ENCODE assay signal across 12 cellular contexts in the genomic region with DNA sequence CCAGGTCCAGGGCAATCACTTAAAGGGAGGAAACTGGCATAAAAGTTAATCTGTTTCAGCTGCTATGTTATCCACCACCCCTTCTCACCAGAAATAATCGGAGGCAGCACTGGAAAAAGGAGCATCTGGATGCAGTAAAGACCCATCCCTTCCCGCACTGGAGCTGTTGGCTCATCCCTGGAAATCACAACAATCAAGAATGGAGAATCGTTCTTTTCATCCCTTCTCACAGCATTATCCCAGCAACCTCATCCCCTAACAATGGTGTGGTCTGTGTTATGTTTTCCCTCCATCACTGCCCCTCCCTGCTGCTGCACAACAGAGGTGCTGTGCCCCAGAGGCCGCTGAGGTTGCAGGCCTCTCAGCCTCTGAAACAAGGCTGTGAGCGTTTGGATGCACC.
DNase-seq lines count a peak whose midpoint lies in the region; ATAC-seq, FAIRE-seq and TF ChIP-seq lines count a peak whose summit lies in the region.
"Had no signal": no experiment of that assay in that cellular context is flagged by ENCODE, and none has a peak within 500 bp of the region (broad histone marks: within the 10 kb centered on the region; RNA-seq: fewer than 3 reads in every experiment).

No MANE protein-coding gene starts in this region.

- H3K27ac ChIP-seq in HepG2 (ENCODE audit: extremely low read length, insufficient read depth, low read length) (no peak overlapping the region), right lobe of liver (no peak overlapping the region), ectodermal cell (ENCODE audit: insufficient read depth, low read depth, low read length, poor library complexity, severe bottlenecking) (peak overlapping the region; percentile 64), aorta (ENCODE audit: low read depth in 1 of 2, low read length in 2 of 2) (peak overlapping the region; percentile 17 to 45)

- H4K20me1 ChIP-seq in HepG2 (ENCODE audit: insufficient read depth, low read length), result no peaks in the 10 kb centered on the region

- H3K4me3 ChIP-seq in HepG2 (replicated peaks in 1 of 3; ENCODE audit: insufficient read depth in 1 of 3, low read depth in 2 of 3, low read length in 3 of 3) (no peak overlapping the region), right lobe of liver (no peak overlapping the region), ectodermal cell (ENCODE audit: insufficient read depth, low read depth, low read length) (no peak overlapping the region), aorta (ENCODE audit: low read length in 2 of 2) (no peak overlapping the region)

- H3K9me3 Mint-ChIP-seq in neural crest cell, result peaks cover 5% of the 10 kb centered on the region
- H3K9me3 Mint-ChIP-seq: activated T-cell treated with anti-CD3 and anti-CD28 coated beads, Interleukin-2, amount 50 U/mL, for 4 hours had no signal

- intact Hi-C loops in HepG2 (cut with micrococcal nuclease; ENCODE audit: unreplicated experiment) (no loop called here), right lobe of liver (cut with DNase I) (no loop called here), aorta (cut with DNase I) (no loop called here)

- H2AFZ ChIP-seq in HepG2 (ENCODE audit: low read length), result no peak overlapping the region

- no TSS peak for BruUV-seq in HepG2 (replicated peaks; lab: Mats Ljungman, UMichigan)

- H3K4me3 Mint-ChIP-seq in neural crest cell, result peak overlapping the region; percentile 49
- H3K4me3 Mint-ChIP-seq: activated T-cell treated with anti-CD3 and anti-CD28 coated beads, Interleukin-2, amount 50 U/mL, for 4 hours had no signal

- DNase-seq in HepG2 (ENCODE audit: low spot score) (no peak), right lobe of liver (no peak), neural crest cell (ENCODE audit: low read depth, low spot score) (peak; percentile 20), aorta (no peak), epidermal melanocyte (ENCODE audit: insufficient read length, low spot score) (no peak)
- DNase-seq in activated CD4-positive, alpha-beta T cell treated with anti-CD3 and anti-CD28 coated beads for 4 hours, result no peak
- DNase-seq: activated T-cell treated with anti-CD3 and anti-CD28 coated beads, Interleukin-2, amount 50 U/mL, for 4 hours; cerebellar nuclear complex; naive B cell had no signal

- no peaks in the 10 kb centered on the region for H3K79me2 ChIP-seq in HepG2 (ENCODE audit: insufficient read depth, low read length)

- FAIRE-seq in HepG2 (lab: Jason Lieb, UNC), result no peak
- FAIRE-seq: urothelium cell line had no signal

- peak overlapping the region; percentile 69 for H3K27ac Mint-ChIP-seq in neural crest cell (ENCODE audit: unreplicated experiment)

- H3K4me2 ChIP-seq in HepG2 (ENCODE audit: low read depth, low read length), result no peak overlapping the region

- H3K27me3 Mint-ChIP-seq in neural crest cell (ENCODE audit: low read depth), result no peaks in the 10 kb centered on the region
- H3K27me3 Mint-ChIP-seq: naive B cell had no signal

- H3K9me3 ChIP-seq in HepG2 (ENCODE audit: low read length), result no peaks in the 10 kb centered on the region
- no peaks in the 10 kb centered on the region for H3K9me3 ChIP-seq in right lobe of liver
- H3K9me3 ChIP-seq in ectodermal cell (ENCODE audit: control insufficient read depth, low read length), result no peaks in the 10 kb centered on the region
- H3K9me3 ChIP-seq in aorta (ENCODE audit: control insufficient read depth, low read length), result no peaks in the 10 kb centered on the region

- WGBS in HepG2 (ENCODE audit: low lambda C conversion rate), result 68% methylated on average over 5 of the region's 5 CpGs
- 53% methylated on average over 2 of the region's 5 CpGs for WGBS in right lobe of liver (ENCODE audit: insufficient coverage, low coverage, low lambda C conversion rate, missing lambda C conversion rate)
- 58 to 67% methylated on average over 5 of the region's 5 CpGs for WGBS in ectodermal cell, 2 experiments
- 38 to 46% methylated on average over 5 of the region's 5 CpGs for WGBS in aorta, 2 donors

- ATAC-seq in HepG2 (peak; percentile 35; the same call in 2 of the 3 replicates), right lobe of liver (no peak), aorta (ENCODE audit: low FRiP score) (no peak), HG02970 (IDR thresholded peaks at IDR 0.05; ENCODE audit: low FRiP score, unreplicated experiment) (no peak)
- ATAC-seq: activated T-cell treated with anti-CD3 and anti-CD28 coated beads, Interleukin-2, amount 50 U/mL, for 4 hours had no signal

- no peak for TF ChIP-seq RAD21 in HepG2 (CRISPR knock-in tag; IDR thresholded peaks at IDR 0.05)

- CTCF ChIA-PET in HepG2 (lab: Yijun Ruan, JAX; ENCODE audit: low intra/inter-chr PET ratio, low total read pairs), result no interaction called here

- TF ChIP-seq CTCF in HepG2 (CRISPR knock-in tag; IDR thresholded peaks at IDR 0.05) (no peak), right lobe of liver (IDR thresholded peaks at IDR 0.05) (no peak), neural crest cell (conservative IDR thresholded peaks at IDR 0.05) (no peak)

- H3K4me1 ChIP-seq in HepG2 (ENCODE audit: insufficient read depth, low read length) (peaks cover 13% of the 10 kb centered on the region), right lobe of liver (no peaks in the 10 kb centered on the region), ectodermal cell (ENCODE audit: control insufficient read depth, insufficient read depth, low read length) (peaks cover 11% of the 10 kb centered on the region), aorta (ENCODE audit: control insufficient read depth in 1 of 2, insufficient read depth in 2 of 2, low read length in 2 of 2) (peaks cover 0 to 4% of the 10 kb centered on the region in 2 donors)

- TF ChIP-seq POLR2A in HepG2 (IDR thresholded peaks at IDR 0.05; ENCODE audit: insufficient read depth in 1 of 2, low read depth in 2 of 2, low read length in 2 of 2), result no peak
- TF ChIP-seq POLR2A in right lobe of liver (IDR thresholded peaks at IDR 0.05), result no peak

- H3K36me3 ChIP-seq in HepG2 (replicated peaks in 1 of 2; ENCODE audit: control insufficient read depth in 1 of 2, insufficient read depth in 2 of 2, low read length in 2 of 2) (no peaks in the 10 kb centered on the region), right lobe of liver (no peaks in the 10 kb centered on the region), ectodermal cell (ENCODE audit: control insufficient read depth, insufficient read depth, low read length) (no peaks in the 10 kb centered on the region), aorta (ENCODE audit: control insufficient read depth in 1 of 2, insufficient read depth in 2 of 2, low read length in 1 of 2) (no peaks in the 10 kb centered on the region)

- H3K4me1 Mint-ChIP-seq in neural crest cell, result peaks cover 38% of the 10 kb centered on the region

- peaks cover 5% of the 10 kb centered on the region for H3K36me3 Mint-ChIP-seq in neural crest cell (ENCODE audit: low read depth)

- no peak overlapping the region for H3K9ac ChIP-seq in HepG2 (ENCODE audit: insufficient read depth, low read depth, low read length)

- no peaks in the 10 kb centered on the region for H3K27me3 ChIP-seq in HepG2 (ENCODE audit: control insufficient read depth in 1 of 2, insufficient read depth in 2 of 2, low read length in 2 of 2)
- H3K27me3 ChIP-seq in right lobe of liver, result no peaks in the 10 kb centered on the region
- H3K27me3 ChIP-seq in ectodermal cell (ENCODE audit: control insufficient read depth, insufficient read depth, low read length, poor library complexity, severe bottlenecking), result no peaks in the 10 kb centered on the region
- no peaks in the 10 kb centered on the region for H3K27me3 ChIP-seq in aorta (ENCODE audit: control insufficient read depth in 1 of 2, insufficient read depth in 2 of 2, low read length in 1 of 2)

- in situ Hi-C loops in HepG2 (cut with HindIII; ENCODE audit: extremely low pct_ligation_motif_present, low pct_unique_long_range_greater_than_20kb), result no loop called here

- POLR2A ChIA-PET in HepG2 (lab: Yijun Ruan, JAX), result no interaction called here

- TF ChIP-seq EP300 in HepG2 (IDR thresholded peaks at IDR 0.05; ENCODE audit: low read depth in 2 of 2, low read length in 2 of 2), result no peak
- no peak for TF ChIP-seq EP300 in HepG2 (CRISPR knock-in tag; IDR thresholded peaks at IDR 0.05; ENCODE audit: borderline replicate concordance)

TF ChIP-seq in HepG2, 621 proteins besides CTCF, POLR2A, EP300 and RAD21:
- TF ChIP-seq ZMAT3 (CRISPR knock-in tag; conservative IDR thresholded peaks at IDR 0.05) (no peak), SOX13 (IDR thresholded peaks at IDR 0.05) (no peak), SOX13 (CRISPR knock-in tag; conservative IDR thresholded peaks at IDR 0.05 in 1 of 2, IDR thresholded peaks at IDR 0.05 in 1 of 2) (peak in 1 of 2 experiments; percentile 46; a peak in 1 of 4 replicates)

Comparison
In these comparisons a context has a peak if more than half of its experiments do, and no peak if none do; other contexts are left out.
1. H3K27ac ChIP-seq: peak in ectodermal cell (single experiment) and aorta (2 of 2); none in HepG2 (single experiment) and right lobe of liver (0 of 3).